In genomic region chr16:64975821-64976220, GRCh38 we compare ENCODE assay signal across 19 cellular contexts.
"Had no signal": no experiment of that assay in that cellular context is flagged by ENCODE, and none has a peak within 500 bp of the region (broad histone marks: within the 10 kb centered on the region; RNA-seq: fewer than 3 reads in every experiment).

No MANE protein-coding gene starts in this region.

- H3K9me3 ChIP-seq: neutrophil, tibial artery had no signal

- H3K36me3 Mint-ChIP-seq: activated CD4-positive, alpha-beta memory T cell treated with anti-CD3 and anti-CD28 coated beads for 36 hours; activated CD8-positive, alpha-beta memory T cell treated with anti-CD3 and anti-CD28 coated beads, Interleukin-2, amount 10 ng/mL, durations not matched to agents 7 days and 5 days; activated naive CD8-positive, alpha-beta T cell; naive thymus-derived CD8-positive, alpha-beta T cell had no signal

- H3K27ac Mint-ChIP-seq: activated CD4-positive, alpha-beta memory T cell treated with anti-CD3 and anti-CD28 coated beads for 36 hours; activated CD8-positive, alpha-beta memory T cell treated with anti-CD3 and anti-CD28 coated beads, Interleukin-2, amount 10 ng/mL, durations not matched to agents 7 days and 5 days; activated naive CD8-positive, alpha-beta T cell; naive thymus-derived CD8-positive, alpha-beta T cell; T-helper 2 cell treated with Interferon-gamma antibody and Interleukin-4, amounts not matched to agents 5 μg/mL and 100 μg/mL, for 36 hours had no signal

- H3K27ac ChIP-seq: cardiac muscle cell, dorsolateral prefrontal cortex, epithelial cell of prostate, hepatocyte, neutrophil, parathyroid adenoma, tibial artery had no signal

- H2AFZ ChIP-seq: hepatocyte, parathyroid adenoma had no signal

- H3K4me2 ChIP-seq: hepatocyte had no signal

- H3K4me1 ChIP-seq: parathyroid adenoma, tibial artery had no signal

- H3K27me3 Mint-ChIP-seq: activated CD4-positive, alpha-beta memory T cell treated with anti-CD3 and anti-CD28 coated beads for 36 hours; activated CD8-positive, alpha-beta memory T cell treated with anti-CD3 and anti-CD28 coated beads, Interleukin-2, amount 10 ng/mL, durations not matched to agents 7 days and 5 days; activated naive CD8-positive, alpha-beta T cell had no signal

- H3K4me3 ChIP-seq: cardiac muscle cell, dorsolateral prefrontal cortex, hepatocyte, tibial artery had no signal

- ATAC-seq: activated CD8-positive, alpha-beta memory T cell treated with anti-CD3 and anti-CD28 coated beads, Interleukin-2, amount 10 ng/mL, durations not matched to agents 7 days and 5 days; left cardiac atrium; naive thymus-derived CD8-positive, alpha-beta T cell had no signal

- H3K9ac ChIP-seq: parathyroid adenoma had no signal

- H3K4me1 Mint-ChIP-seq: activated CD8-positive, alpha-beta memory T cell treated with anti-CD3 and anti-CD28 coated beads, Interleukin-2, amount 10 ng/mL, durations not matched to agents 7 days and 5 days; naive thymus-derived CD8-positive, alpha-beta T cell had no signal

- H3K36me3 ChIP-seq: neutrophil had no signal

- H3K27me3 ChIP-seq: cardiac muscle cell, dorsolateral prefrontal cortex, hepatocyte, neutrophil, tibial artery had no signal

- DNase-seq: activated CD4-positive, alpha-beta memory T cell treated with anti-CD3 and anti-CD28 coated beads for 36 hours; activated CD4-positive, alpha-beta T cell treated with anti-CD3 and anti-CD28 coated beads for 4 hours; activated CD8-positive, alpha-beta memory T cell treated with anti-CD3 and anti-CD28 coated beads, Interleukin-2, amount 10 ng/mL, durations not matched to agents 7 days and 5 days; amniotic stem cell; dorsolateral prefrontal cortex; left cardiac atrium; mesendoderm; naive thymus-derived CD8-positive, alpha-beta T cell; stimulated activated CD4-positive, alpha-beta T cell treated with anti-CD3 and anti-CD28 coated beads, Interleukin-12 subunit alpha, Interleukin-12 subunit beta, amount 100 ng/mL, for 4 hours; stimulated activated CD4-positive, alpha-beta T cell treated with anti-CD3 and anti-CD28 coated beads, Interleukin-1b, Interleukin-23, amount 100 ng/mL, for 48 hours; stimulated activated naive CD4-positive, alpha-beta T cell treated with Interleukin-2 at 50 U/mL for 16 hours; tibial artery had no signal

- H3K4me3 Mint-ChIP-seq: activated CD4-positive, alpha-beta memory T cell treated with anti-CD3 and anti-CD28 coated beads for 36 hours; activated CD8-positive, alpha-beta memory T cell treated with anti-CD3 and anti-CD28 coated beads, Interleukin-2, amount 10 ng/mL, durations not matched to agents 7 days and 5 days; activated naive CD8-positive, alpha-beta T cell; naive thymus-derived CD8-positive, alpha-beta T cell; T-helper 2 cell treated with Interferon-gamma antibody and Interleukin-4, amounts not matched to agents 5 μg/mL and 100 μg/mL, for 36 hours had no signal
